ENCODE assay signal across 1 cellular context in the genomic region with DNA sequence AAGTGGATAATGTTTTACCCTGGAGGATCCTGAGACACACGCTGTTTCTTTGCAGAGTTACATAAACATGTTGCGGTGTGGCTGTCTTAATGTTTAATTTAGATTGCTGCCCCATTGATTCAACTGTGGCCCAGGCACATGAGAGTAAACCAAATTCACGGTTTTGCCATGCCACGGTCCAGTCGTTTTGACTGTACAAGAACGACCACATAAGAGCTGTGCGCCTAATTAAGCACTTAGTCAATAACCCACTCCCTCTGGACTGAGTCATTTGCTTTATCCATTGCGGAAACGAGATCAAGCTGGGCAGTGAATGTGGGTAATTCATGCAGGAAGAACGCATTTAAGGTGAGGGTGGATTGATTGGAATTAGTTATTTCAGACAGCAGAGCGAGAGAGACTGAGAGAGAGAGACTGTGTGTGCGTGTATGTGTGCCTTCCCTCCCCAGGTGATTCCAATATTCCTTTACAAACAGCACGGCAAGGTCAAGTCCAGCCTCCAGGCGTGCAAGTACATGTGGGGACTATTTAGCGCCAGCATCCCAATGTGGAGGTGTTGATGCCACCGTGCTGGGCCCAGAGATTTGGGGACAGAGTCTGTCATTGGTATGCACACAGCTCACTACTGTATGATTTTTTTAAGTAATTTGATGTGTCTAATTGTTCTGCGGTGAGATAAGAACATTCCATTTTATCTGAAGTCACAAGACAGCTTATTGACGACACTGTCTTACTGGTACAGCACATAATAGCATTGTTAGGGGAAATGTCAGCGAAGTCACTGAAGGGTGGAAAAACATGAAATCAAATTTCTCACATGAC.
TF ChIP-seq lines count a peak whose summit lies in the region.

No MANE protein-coding gene starts in this region.

TF ChIP-seq in GM12878, 131 proteins besides CTCF, POLR2A, EP300 and RAD21 (continued from another document):
- TF ChIP-seq CEBPZ (IDR thresholded peaks at IDR 0.05; ENCODE audit: low read depth, low read length) (no peak), SIX5 (IDR thresholded peaks at IDR 0.05; ENCODE audit: low read depth, low read length, severe bottlenecking) (no peak), TARDBP (IDR thresholded peaks at IDR 0.05; ENCODE audit: borderline replicate concordance) (no peak), IKZF2 (IDR thresholded peaks at IDR 0.05) (peak; percentile 45 to 54; a peak in 3 of 4 replicates), SMC3 (IDR thresholded peaks at IDR 0.05; ENCODE audit: borderline replicate concordance, low read length) (no peak), EGR1 (IDR thresholded peaks at IDR 0.05; ENCODE audit: borderline replicate concordance in 1 of 2, low read depth in 2 of 2, low read length in 2 of 2) (no peak), NFXL1 (IDR thresholded peaks at IDR 0.05; ENCODE audit: borderline replicate concordance) (no peak), CBX5 (IDR thresholded peaks at IDR 0.05; ENCODE audit: low read depth) (no peak), BCLAF1 (IDR thresholded peaks at IDR 0.05) (no peak), HDAC2 (IDR thresholded peaks at IDR 0.05) (no peak), RCOR1 (conservative IDR thresholded peaks at IDR 0.05; ENCODE audit: low read depth, low read length) (no peak), TCF3 (IDR thresholded peaks at IDR 0.05; ENCODE audit: borderline replicate concordance, insufficient read depth, low read depth, low read length) (no peak), PAX8 (IDR thresholded peaks at IDR 0.05) (no peak), TCF12 (IDR thresholded peaks at IDR 0.05; ENCODE audit: low read depth, low read length) (no peak), SMAD5 (IDR thresholded peaks at IDR 0.05; ENCODE audit: low read depth) (no peak), IKZF1 (conservative IDR thresholded peaks at IDR 0.05) (0 out of 2 replicates have a peak, but pooled peaks have one; percentile 23), NFIC (IDR thresholded peaks at IDR 0.05; ENCODE audit: low read depth, low read length) (no peak), NRF1 (conservative IDR thresholded peaks at IDR 0.05; ENCODE audit: low read depth, low read length) (no peak), ZBTB4 (CRISPR knock-in tag; IDR thresholded peaks at IDR 0.05) (no peak), ZBED1 (IDR thresholded peaks at IDR 0.05; ENCODE audit: borderline replicate concordance) (no peak), EZH2 (IDR thresholded peaks at IDR 0.05; ENCODE audit: borderline replicate concordance, control insufficient read depth, low read depth, low read length) (no peak), ATF7 (IDR thresholded peaks at IDR 0.05; ENCODE audit: low read depth) (no peak), SMARCA5 (IDR thresholded peaks at IDR 0.05) (no peak), BHLHE40 (IDR thresholded peaks at IDR 0.05; ENCODE audit: borderline replicate concordance in 1 of 2, low read depth in 2 of 2, low read length in 1 of 2) (peak; percentile 65 to 80), SREBF1 (IDR thresholded peaks at IDR 0.05; ENCODE audit: low read length) (no peak), BCL11A (IDR thresholded peaks at IDR 0.05; ENCODE audit: low read depth, low read length) (peak; percentile 37; the same call in 1 of the 2 replicates), MTA2 (IDR thresholded peaks at IDR 0.05; ENCODE audit: low read depth) (peak; percentile 88)
- TF ChIP-seq, protein P1, sequence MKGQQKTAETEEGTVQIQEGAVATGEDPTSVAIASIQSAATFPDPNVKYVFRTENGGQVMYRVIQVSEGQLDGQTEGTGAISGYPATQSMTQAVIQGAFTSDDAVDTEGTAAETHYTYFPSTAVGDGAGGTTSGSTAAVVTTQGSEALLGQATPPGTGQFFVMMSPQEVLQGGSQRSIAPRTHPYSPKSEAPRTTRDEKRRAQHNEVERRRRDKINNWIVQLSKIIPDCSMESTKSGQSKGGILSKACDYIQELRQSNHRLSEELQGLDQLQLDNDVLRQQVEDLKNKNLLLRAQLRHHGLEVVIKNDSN (IDR thresholded peaks at IDR 0.05; ENCODE audit: borderline replicate concordance, extremely low read length, insufficient read depth, low read depth, low read length) = no peak
- TF ChIP-seq, protein P2, sequence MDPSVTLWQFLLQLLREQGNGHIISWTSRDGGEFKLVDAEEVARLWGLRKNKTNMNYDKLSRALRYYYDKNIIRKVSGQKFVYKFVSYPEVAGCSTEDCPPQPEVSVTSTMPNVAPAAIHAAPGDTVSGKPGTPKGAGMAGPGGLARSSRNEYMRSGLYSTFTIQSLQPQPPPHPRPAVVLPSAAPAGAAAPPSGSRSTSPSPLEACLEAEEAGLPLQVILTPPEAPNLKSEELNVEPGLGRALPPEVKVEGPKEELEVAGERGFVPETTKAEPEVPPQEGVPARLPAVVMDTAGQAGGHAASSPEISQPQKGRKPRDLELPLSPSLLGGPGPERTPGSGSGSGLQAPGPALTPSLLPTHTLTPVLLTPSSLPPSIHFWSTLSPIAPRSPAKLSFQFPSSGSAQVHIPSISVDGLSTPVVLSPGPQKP (IDR thresholded peaks at IDR 0.05; ENCODE audit: low read depth, low read length) = no peak
- TF ChIP-seq, protein P3, sequence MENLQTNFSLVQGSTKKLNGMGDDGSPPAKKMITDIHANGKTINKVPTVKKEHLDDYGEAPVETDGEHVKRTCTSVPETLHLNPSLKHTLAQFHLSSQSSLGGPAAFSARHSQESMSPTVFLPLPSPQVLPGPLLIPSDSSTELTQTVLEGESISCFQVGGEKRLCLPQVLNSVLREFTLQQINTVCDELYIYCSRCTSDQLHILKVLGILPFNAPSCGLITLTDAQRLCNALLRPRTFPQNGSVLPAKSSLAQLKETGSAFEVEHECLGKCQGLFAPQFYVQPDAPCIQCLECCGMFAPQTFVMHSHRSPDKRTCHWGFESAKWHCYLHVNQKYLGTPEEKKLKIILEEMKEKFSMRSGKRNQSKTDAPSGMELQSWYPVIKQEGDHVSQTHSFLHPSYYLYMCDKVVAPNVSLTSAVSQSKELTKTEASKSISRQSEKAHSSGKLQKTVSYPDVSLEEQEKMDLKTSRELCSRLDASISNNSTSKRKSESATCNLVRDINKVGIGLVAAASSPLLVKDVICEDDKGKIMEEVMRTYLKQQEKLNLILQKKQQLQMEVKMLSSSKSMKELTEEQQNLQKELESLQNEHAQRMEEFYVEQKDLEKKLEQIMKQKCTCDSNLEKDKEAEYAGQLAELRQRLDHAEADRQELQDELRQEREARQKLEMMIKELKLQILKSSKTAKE (IDR thresholded peaks at IDR 0.05; ENCODE audit: low read depth, poor library complexity, severe bottlenecking) = no peak
- TF ChIP-seq, protein P4, sequence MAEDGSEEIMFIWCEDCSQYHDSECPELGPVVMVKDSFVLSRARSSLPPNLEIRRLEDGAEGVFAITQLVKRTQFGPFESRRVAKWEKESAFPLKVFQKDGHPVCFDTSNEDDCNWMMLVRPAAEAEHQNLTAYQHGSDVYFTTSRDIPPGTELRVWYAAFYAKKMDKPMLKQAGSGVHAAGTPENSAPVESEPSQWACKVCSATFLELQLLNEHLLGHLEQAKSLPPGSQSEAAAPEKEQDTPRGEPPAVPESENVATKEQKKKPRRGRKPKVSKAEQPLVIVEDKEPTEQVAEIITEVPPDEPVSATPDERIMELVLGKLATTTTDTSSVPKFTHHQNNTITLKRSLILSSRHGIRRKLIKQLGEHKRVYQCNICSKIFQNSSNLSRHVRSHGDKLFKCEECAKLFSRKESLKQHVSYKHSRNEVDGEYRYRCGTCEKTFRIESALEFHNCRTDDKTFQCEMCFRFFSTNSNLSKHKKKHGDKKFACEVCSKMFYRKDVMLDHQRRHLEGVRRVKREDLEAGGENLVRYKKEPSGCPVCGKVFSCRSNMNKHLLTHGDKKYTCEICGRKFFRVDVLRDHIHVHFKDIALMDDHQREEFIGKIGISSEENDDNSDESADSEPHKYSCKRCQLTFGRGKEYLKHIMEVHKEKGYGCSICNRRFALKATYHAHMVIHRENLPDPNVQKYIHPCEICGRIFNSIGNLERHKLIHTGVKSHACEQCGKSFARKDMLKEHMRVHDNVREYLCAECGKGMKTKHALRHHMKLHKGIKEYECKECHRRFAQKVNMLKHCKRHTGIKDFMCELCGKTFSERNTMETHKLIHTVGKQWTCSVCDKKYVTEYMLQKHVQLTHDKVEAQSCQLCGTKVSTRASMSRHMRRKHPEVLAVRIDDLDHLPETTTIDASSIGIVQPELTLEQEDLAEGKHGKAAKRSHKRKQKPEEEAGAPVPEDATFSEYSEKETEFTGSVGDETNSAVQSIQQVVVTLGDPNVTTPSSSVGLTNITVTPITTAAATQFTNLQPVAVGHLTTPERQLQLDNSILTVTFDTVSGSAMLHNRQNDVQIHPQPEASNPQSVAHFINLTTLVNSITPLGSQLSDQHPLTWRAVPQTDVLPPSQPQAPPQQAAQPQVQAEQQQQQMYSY (CRISPR knock-in tag; IDR thresholded peaks at IDR 0.05) = no peak
